In the genomic region with DNA sequence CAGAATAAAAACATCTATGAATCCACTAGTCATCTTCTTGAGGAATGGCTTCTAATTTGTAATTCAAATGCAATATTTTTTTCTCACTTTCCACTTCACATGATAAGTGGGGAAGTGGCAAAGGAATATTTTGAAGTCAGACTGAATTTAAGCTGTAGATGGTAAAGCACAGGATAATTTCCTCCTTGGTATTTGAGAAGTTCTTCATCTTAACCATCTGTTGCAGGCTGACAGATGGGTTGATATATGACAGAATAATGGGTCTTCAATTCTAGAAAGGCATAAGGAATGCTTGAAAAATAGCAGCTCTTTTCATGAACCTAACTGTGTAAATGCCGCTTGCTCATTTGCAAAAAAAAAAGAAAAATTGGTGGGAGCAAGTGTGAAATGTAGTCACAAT, we compare ENCODE assay signal across 12 cellular contexts.
DNase-seq lines count a peak whose midpoint lies in the region; ATAC-seq and TF ChIP-seq lines count a peak whose summit lies in the region.
"Had no signal": no experiment of that assay in that cellular context is flagged by ENCODE, and none has a peak within 500 bp of the region (broad histone marks: within the 10 kb centered on the region; RNA-seq: fewer than 3 reads in every experiment).

No MANE protein-coding gene starts in this region.

- DNase-seq in DMS 273 treated with DMSO at 0.1 percent for 48 hours (lab: John Stamatoyannopoulos, UW) (peak; percentile 34), NCI-H2171 treated with DMSO at 0.1 percent for 48 hours (lab: John Stamatoyannopoulos, UW) (peak; percentile 66), NCI-H69 (lab: John Stamatoyannopoulos, UW) (peak; percentile 68), putamen (ENCODE audit: low spot score) (peak; percentile 67), spleen (no peak)
- DNase-seq in stimulated activated CD4-positive, alpha-beta T cell treated with anti-CD3 and anti-CD28 coated beads, Interleukin-1b, Interleukin-23, amount 100 ng/mL, for 48 hours, result no peak
- DNase-seq: C1 segment of cervical spinal cord; CD4-positive, alpha-beta memory T cell; DND-41; GF-D8 had no signal

- no peak for TF ChIP-seq CTCF in spleen (IDR thresholded peaks at IDR 0.05 in 8 of 11, conservative IDR thresholded peaks at IDR 0.05 in 3 of 11)

- no peak for TF ChIP-seq POLR2A in spleen (IDR thresholded peaks at IDR 0.05)

- peaks cover 0 to 14% (median 12%) of the 10 kb centered on the region in 8 donors for H3K9me3 ChIP-seq in spleen
- H3K9me3 ChIP-seq: HAP-1 had no signal

- H3K36me3 ChIP-seq in spleen, result no peaks in the 10 kb centered on the region
- H3K36me3 ChIP-seq: HAP-1 had no signal

- ATAC-seq in HG03196 (IDR thresholded peaks at IDR 0.05; ENCODE audit: unreplicated experiment), result no peak

- H3K4me3 ChIP-seq in spleen, result no peak overlapping the region
- H3K4me3 ChIP-seq: HAP-1 had no signal

- WGBS in spleen, 5 donors, result 71 to 88% (median 79%) methylated on average over 1 of the region's 1 CpG

- no peaks in the 10 kb centered on the region for H3K27me3 ChIP-seq in spleen (replicated peaks in 1 of 7)

- H3K27ac ChIP-seq in spleen, result no peak overlapping the region

- intact Hi-C loops in spleen (cut with DNase I; ENCODE audit: low total_unique reads), result no loop called here

- no peaks in the 10 kb centered on the region for H3K4me1 ChIP-seq in spleen
- H3K4me1 ChIP-seq: HAP-1 had no signal

Comparison
In these comparisons a context has a peak if more than half of its experiments do, and no peak if none do; other contexts are left out.
1. DNase-seq: peak in DMS 273 treated with DMSO at 0.1 percent for 48 hours (single experiment), NCI-H2171 treated with DMSO at 0.1 percent for 48 hours (single experiment), NCI-H69 (single experiment) and putamen (single experiment); none in stimulated activated CD4-positive, alpha-beta T cell treated with anti-CD3 and anti-CD28 coated beads, Interleukin-1b, Interleukin-23, amount 100 ng/mL, for 48 hours (single experiment) and spleen (single experiment).